ENCODE assay signal across 1 cellular context in genomic region chr1:112902221-112902620, GRCh38.
TF ChIP-seq lines count a peak whose summit lies in the region.

No MANE protein-coding gene starts in this region.

TF ChIP-seq in K562, 482 proteins besides CTCF, POLR2A, EP300 and RAD21 (continued from another document and continues in another):
- no peak for TF ChIP-seq STAT6 (CRISPR knock-in tag; IDR thresholded peaks at IDR 0.05)
- peak; percentile 63; the same call in 1 of the 2 replicates for TF ChIP-seq FOXO4 (CRISPR knock-in tag; IDR thresholded peaks at IDR 0.05)
- no peak for TF ChIP-seq CHD4 (IDR thresholded peaks at IDR 0.05; ENCODE audit: insufficient read depth, insufficient replicate concordance, low read depth, low read length, poor library complexity, severe bottlenecking)
- TF ChIP-seq TFAM (CRISPR knock-in tag; conservative IDR thresholded peaks at IDR 0.05) = no peak
- peak; percentile 60; the same call in 1 of the 2 replicates for TF ChIP-seq SNAPC5 (CRISPR knock-in tag; IDR thresholded peaks at IDR 0.05)
- peak; percentile 89 for TF ChIP-seq MEF2D (tag; conservative IDR thresholded peaks at IDR 0.05; ENCODE audit: low read depth)
- peak; percentile 99 for TF ChIP-seq SMAD4 (CRISPR knock-in tag; conservative IDR thresholded peaks at IDR 0.05)
- TF ChIP-seq TBP (optimal IDR thresholded peaks at IDR 0.05; ENCODE audit: low read depth, low read length) = no peak
- no peak for TF ChIP-seq GTF2E2 (tag; IDR thresholded peaks at IDR 0.05)
- no peak for TF ChIP-seq FIP1L1 (IDR thresholded peaks at IDR 0.05; ENCODE audit: low read depth, low read length, poor library complexity, severe bottlenecking)
- TF ChIP-seq ZNF584 (CRISPR knock-in tag; IDR thresholded peaks at IDR 0.05; ENCODE audit: low read depth) = 0 out of 2 replicates have a peak, but pooled peaks have one; percentile 61
- peak in 1 of 2 experiments; percentile 93; a peak in 2 of 4 replicates for TF ChIP-seq TEAD1 (CRISPR knock-in tag; IDR thresholded peaks at IDR 0.05)
- TF ChIP-seq SRSF1 (IDR thresholded peaks at IDR 0.05; ENCODE audit: low read depth, low read length) = no peak
- no peak for TF ChIP-seq TSC22D4 (tag; IDR thresholded peaks at IDR 0.05)
- TF ChIP-seq ZNF280A (IDR thresholded peaks at IDR 0.05; ENCODE audit: low read depth, partially characterized antibody) = no peak
- TF ChIP-seq ZNF280B (CRISPR knock-in tag; IDR thresholded peaks at IDR 0.05) = peak; percentile 76
- peak; percentile 61; the same call in 1 of the 2 replicates for TF ChIP-seq ELF2 (CRISPR knock-in tag; IDR thresholded peaks at IDR 0.05)
- peak; percentile 70 for TF ChIP-seq ZNF707 (CRISPR knock-in tag; conservative IDR thresholded peaks at IDR 0.05)
- no peak for TF ChIP-seq AFF4 (CRISPR knock-in tag; IDR thresholded peaks at IDR 0.05)
- TF ChIP-seq ZBTB2 (IDR thresholded peaks at IDR 0.05) = no peak
- TF ChIP-seq ETS2 (tag; IDR thresholded peaks at IDR 0.05; ENCODE audit: borderline replicate concordance, poor library complexity, severe bottlenecking) = peak; percentile 55
- TF ChIP-seq IRF9 (tag; IDR thresholded peaks at IDR 0.05) = peak; percentile 74
- no peak; the same call in 1 of the 2 replicates for TF ChIP-seq TFE3 (CRISPR knock-in tag; IDR thresholded peaks at IDR 0.05)
- no peak for TF ChIP-seq ZNF277 (CRISPR knock-in tag; IDR thresholded peaks at IDR 0.05; ENCODE audit: borderline replicate concordance)
- no peak for TF ChIP-seq ZNF316 (IDR thresholded peaks at IDR 0.05)
- TF ChIP-seq PTRF (tag; IDR thresholded peaks at IDR 0.05) = peak; percentile 94
- TF ChIP-seq ZNF668 (CRISPR knock-in tag; IDR thresholded peaks at IDR 0.05) = peak; percentile 97
- TF ChIP-seq ZNF282 (CRISPR knock-in tag; IDR thresholded peaks at IDR 0.05) = no peak
- TF ChIP-seq CREB5 (CRISPR knock-in tag; IDR thresholded peaks at IDR 0.05) = 0 out of 2 replicates have a peak, but pooled peaks have one; percentile 61
- no peak for TF ChIP-seq SIN3B (IDR thresholded peaks at IDR 0.05; ENCODE audit: low read depth)
